In genomic region chr21:37983336-37984095, GRCh38 we compare ENCODE assay signal across 26 cellular contexts.
DNase-seq lines count a peak whose midpoint lies in the region; ATAC-seq, FAIRE-seq and TF ChIP-seq lines count a peak whose summit lies in the region.
"Had no signal": no experiment of that assay in that cellular context is flagged by ENCODE, and none has a peak within 500 bp of the region (broad histone marks: within the 10 kb centered on the region; RNA-seq: fewer than 3 reads in every experiment).

No MANE protein-coding gene starts in this region.

- no peak overlapping the region for H2AK5ac ChIP-seq in mesenchymal stem cell (ENCODE audit: low read length, severe bottlenecking)

- CTCF ChIA-PET in PC-3 (lab: Charles Lee) = no interaction called here

- no peak overlapping the region for H3K14ac ChIP-seq in mesenchymal stem cell (ENCODE audit: low read length in 2 of 2)

- no peaks in the 10 kb centered on the region for H3K79me2 ChIP-seq in PC-3 (ENCODE audit: low read length)

- peak; percentile 35 for ATAC-seq in PC-3
- ATAC-seq in GM19328 (IDR thresholded peaks at IDR 0.05; ENCODE audit: unreplicated experiment) = no peak
- ATAC-seq: activated CD8-positive, alpha-beta T cell treated with anti-CD3 and anti-CD28 coated beads for 36 hours; lower lobe of right lung had no signal

- H3K9ac ChIP-seq in PC-3 (ENCODE audit: low read length) = peak overlapping the region; percentile 79
- no peak overlapping the region for H3K9ac ChIP-seq in mesenchymal stem cell (ENCODE audit: low read length)
- H3K9ac ChIP-seq: KMS-11, neural progenitor cell had no signal

- H3K36me3 ChIP-seq in PC-3 (ENCODE audit: low read depth, low read length) (no peaks in the 10 kb centered on the region), bronchial epithelial cell (ENCODE audit: control insufficient read depth, insufficient read depth, low read length) (no peaks in the 10 kb centered on the region), mesenchymal stem cell (ENCODE audit: control insufficient read depth in 1 of 2, insufficient read depth in 2 of 2, low read depth in 1 of 2, low read length in 2 of 2) (no peaks in the 10 kb centered on the region), small intestine (ENCODE audit: control insufficient read depth in 2 of 2, insufficient read depth in 2 of 2, low read length in 2 of 2) (no peaks in the 10 kb centered on the region)
- H3K36me3 ChIP-seq: lower lobe of right lung, neural progenitor cell, Peyer's patch, vagina had no signal

- H2BK15ac ChIP-seq in mesenchymal stem cell (ENCODE audit: low read depth, poor library complexity, severe bottlenecking) = no peak overlapping the region

- H2BK12ac ChIP-seq in mesenchymal stem cell (ENCODE audit: low read length in 2 of 2) = no peak overlapping the region

- DNase-seq in Daoy (ENCODE audit: low read depth) (peak; percentile 84), PC-3 (peak; percentile 93), bronchial epithelial cell (ENCODE audit: low read depth) (peak; percentile 22), mesenchymal stem cell (no peak), NCI-H526 treated with DMSO at 0.1 percent for 48 hours (lab: John Stamatoyannopoulos, UW) (no peak), NCI-H187 (lab: John Stamatoyannopoulos, UW) (no peak), small intestine (no peak)
- DNase-seq: activated CD4-positive, CD25-positive, alpha-beta regulatory T cell; activated CD8-positive, alpha-beta T cell treated with anti-CD3 and anti-CD28 coated beads for 36 hours; activated naive CD4-positive, alpha-beta T cell; activated T-cell treated with anti-CD3 and anti-CD28 coated beads, Interleukin-2, amount 50 U/mL, for 1 hour; amniotic stem cell; CD4-positive, CD25-positive, alpha-beta regulatory T cell; central memory CD4-positive, alpha-beta T cell; foreskin fibroblast; GDM1; hippocampal formation; lower lobe of right lung; NCI-H1048; NCI-H446 treated with DMSO at 0.1 percent for 48 hours; Peyer's patch; stimulated activated CD4-positive, alpha-beta T cell treated with anti-CD3 and anti-CD28 coated beads, Interleukin-1b, Interleukin-23, amount 100 ng/mL, for 48 hours had no signal

- H4K91ac ChIP-seq in mesenchymal stem cell (ENCODE audit: low read length) = no peak overlapping the region

- H2BK120ac ChIP-seq in mesenchymal stem cell (ENCODE audit: low read depth, low read length) = no peak overlapping the region

- H3K27ac ChIP-seq in PC-3 (ENCODE audit: low read length) = peak overlapping the region; percentile 94
- peak overlapping the region; percentile 75 for H3K27ac ChIP-seq in mesenchymal stem cell (ENCODE audit: low read length, poor library complexity, severe bottlenecking)
- no peak overlapping the region for H3K27ac ChIP-seq in small intestine (ENCODE audit: low read depth in 1 of 2, low read length in 1 of 2)
- H3K27ac ChIP-seq: KMS-11, lower lobe of right lung, neural progenitor cell, Peyer's patch, vagina had no signal

- intact Hi-C loops in PC-3 (cut with micrococcal nuclease) = no loop called here

- 40% methylated on average over 4 of the region's 5 CpGs for WGBS in mesenchymal stem cell
- 32 to 47% (median 34%) methylated on average over 5 of the region's 5 CpGs for WGBS in small intestine, 3 donors

- no peak for TF ChIP-seq CTCF in PC-3 (conservative IDR thresholded peaks at IDR 0.05; ENCODE audit: low read depth, low read length)
- TF ChIP-seq CTCF in bronchial epithelial cell (IDR thresholded peaks at IDR 0.05; ENCODE audit: insufficient read depth, low read length, severe bottlenecking) = no peak

- no peaks in the 10 kb centered on the region for H3K27me3 ChIP-seq in PC-3 (ENCODE audit: low read length)
- H3K27me3 ChIP-seq in bronchial epithelial cell (ENCODE audit: control insufficient read depth, insufficient read depth, low read length) = no peaks in the 10 kb centered on the region
- H3K27me3 ChIP-seq in mesenchymal stem cell (ENCODE audit: control insufficient read depth in 1 of 2, insufficient read depth in 1 of 2, low read length in 2 of 2) = peaks cover 0 to 66% of the 10 kb centered on the region in 2 experiments
- H3K27me3 ChIP-seq in small intestine (ENCODE audit: control insufficient read depth in 2 of 2, insufficient read depth in 2 of 2, low read length in 2 of 2) = no peaks in the 10 kb centered on the region
- H3K27me3 ChIP-seq: neural progenitor cell, Peyer's patch, vagina had no signal

- POLR2A ChIA-PET in PC-3 (lab: Charles Lee; ENCODE audit: unreplicated experiment) = no interaction called here

- H3K9me2 ChIP-seq in PC-3 (replicated peaks; ENCODE audit: low read length) = no peaks in the 10 kb centered on the region

- H3K4ac ChIP-seq in mesenchymal stem cell (ENCODE audit: low read depth in 1 of 2, low read length in 2 of 2) = no peak overlapping the region

- peaks cover 44% of the 10 kb centered on the region for H3K4me1 ChIP-seq in PC-3 (ENCODE audit: insufficient read depth, low read length)
- H3K4me1 ChIP-seq in mesenchymal stem cell (ENCODE audit: control insufficient read depth, insufficient read depth, low read depth, low read length) = peaks cover 3% of the 10 kb centered on the region
- no peaks in the 10 kb centered on the region for H3K4me1 ChIP-seq in small intestine (ENCODE audit: control insufficient read depth in 2 of 2, insufficient read depth in 1 of 2, low read depth in 1 of 2, low read length in 1 of 2)
- H3K4me1 ChIP-seq: lower lobe of right lung, neural progenitor cell, Peyer's patch, vagina had no signal

- no peak overlapping the region for H2BK5ac ChIP-seq in mesenchymal stem cell (ENCODE audit: low read depth, low read length, poor library complexity, severe bottlenecking)

- H3K18ac ChIP-seq in mesenchymal stem cell (ENCODE audit: low read depth in 1 of 2, low read length in 2 of 2) = no peak overlapping the region

- H3F3A ChIP-seq in PC-3 (ENCODE audit: low read length, unreplicated experiment) = no peaks in the 10 kb centered on the region

- FAIRE-seq in bronchial epithelial cell (lab: Jason Lieb, UNC) = no peak
- no peak for FAIRE-seq in small intestine (lab: Jason Lieb, UNC)

- no peak overlapping the region for H4K8ac ChIP-seq in mesenchymal stem cell (ENCODE audit: low read length)

- no peak overlapping the region for H3K4me3 ChIP-seq in PC-3 (ENCODE audit: low read length)
- H3K4me3 ChIP-seq in bronchial epithelial cell (ENCODE audit: low read depth, low read length) = no peak overlapping the region
- H3K4me3 ChIP-seq in mesenchymal stem cell (ENCODE audit: insufficient read depth in 1 of 2, low read depth in 1 of 2, low read length in 2 of 2) = no peak overlapping the region
- H3K4me3 ChIP-seq in small intestine (ENCODE audit: low read depth in 1 of 2, low read length in 2 of 2) = no peak overlapping the region
- H3K4me3 ChIP-seq: lower lobe of right lung, neural progenitor cell, Peyer's patch, vagina had no signal

- H3K79me1 ChIP-seq in mesenchymal stem cell (replicated peaks; ENCODE audit: low read length, poor library complexity, severe bottlenecking) = no peaks in the 10 kb centered on the region

- no peaks in the 10 kb centered on the region for H4K20me1 ChIP-seq in PC-3 (ENCODE audit: low read length)

- H3K9me3 ChIP-seq in PC-3 (ENCODE audit: low read length) = no peaks in the 10 kb centered on the region
- H3K9me3 ChIP-seq in mesenchymal stem cell (ENCODE audit: control insufficient read depth, low read length) = no peaks in the 10 kb centered on the region
- H3K9me3 ChIP-seq in small intestine (ENCODE audit: control insufficient read depth, low read depth) = no peaks in the 10 kb centered on the region
- H3K9me3 ChIP-seq: lower lobe of right lung, Peyer's patch, vagina had no signal

- H3K4me2 ChIP-seq in PC-3 (ENCODE audit: low read length) = peak overlapping the region; percentile 21
- H3K4me2 ChIP-seq in mesenchymal stem cell (ENCODE audit: low read length, poor library complexity, severe bottlenecking) = no peak overlapping the region
- H3K4me2 ChIP-seq: KMS-11, neural progenitor cell had no signal

- H3K23ac ChIP-seq in mesenchymal stem cell (ENCODE audit: low read length in 2 of 2) = no peak overlapping the region

- H2AFZ ChIP-seq in PC-3 (ENCODE audit: low read length) (no peak overlapping the region), mesenchymal stem cell (ENCODE audit: low read depth, low read length) (no peak overlapping the region)
- H2AFZ ChIP-seq: neural progenitor cell had no signal

- BruUV-seq in PC-3 (replicated peaks; lab: Mats Ljungman, UMichigan) = no TSS peak

Comparison
In these comparisons a context has a peak if more than half of its experiments do, and no peak if none do; other contexts are left out.
1. DNase-seq: peak in Daoy (single experiment), PC-3 (single experiment) and bronchial epithelial cell (single experiment); none in mesenchymal stem cell (single experiment), NCI-H526 treated with DMSO at 0.1 percent for 48 hours (single experiment), NCI-H187 (0 of 2) and small intestine (single experiment).
2. H3K27ac ChIP-seq: peak in PC-3 (single experiment) and mesenchymal stem cell (single experiment); none in small intestine (0 of 2).